ENCODE assay signal across 12 cellular contexts in genomic region chr3:182325213-182325941, GRCh38.
DNase-seq lines count a peak whose midpoint lies in the region; ATAC-seq and TF ChIP-seq lines count a peak whose summit lies in the region.
"Had no signal": no experiment of that assay in that cellular context is flagged by ENCODE, and none has a peak within 500 bp of the region (broad histone marks: within the 10 kb centered on the region; RNA-seq: fewer than 3 reads in every experiment).

No MANE protein-coding gene starts in this region.

- ATAC-seq in HG03159 (IDR thresholded peaks at IDR 0.05; ENCODE audit: unreplicated experiment) = peak; percentile 53
- no peak for ATAC-seq in stimulated activated effector memory CD8-positive, alpha-beta T cell treated with anti-CD3 and anti-CD28 coated beads, Interleukin-12 subunit alpha, Interleukin-12 subunit beta, amount 100 ng/mL, for 72 hours

- TF ChIP-seq POLR2A in breast epithelium (IDR thresholded peaks at IDR 0.05) (no peak), ovary (IDR thresholded peaks at IDR 0.05) (no peak)

- H3K27me3 ChIP-seq in breast epithelium = no peaks in the 10 kb centered on the region
- H3K27me3 ChIP-seq in ovary = no peaks in the 10 kb centered on the region
- H3K27me3 ChIP-seq: brain microvascular endothelial cell had no signal

- POLR2A ChIA-PET in MCF 10A (lab: Yijun Ruan, JAX) = interaction anchor here (0.6 to 0.9 kb wide), 3 partner anchors 217 to 837 kb away, joined by 3 to 4 read pairs (median 3); no protein-coding TSS in a partner anchor

- DNase-seq in MCF 10A (ENCODE audit: unreplicated experiment) (peak; percentile 20), breast epithelium (ENCODE audit: low spot score in 2 of 2) (no peak), SHP77 (lab: John Stamatoyannopoulos, UW) (peak; percentile 25 to 47), ovary (no peak), NCI-H774 (lab: John Stamatoyannopoulos, UW) (no peak), hepatic stellate cell (ENCODE audit: low spot score) (no peak)
- DNase-seq in stimulated activated effector memory CD8-positive, alpha-beta T cell treated with anti-CD3 and anti-CD28 coated beads, Interleukin-12 subunit alpha, Interleukin-12 subunit beta, amount 100 ng/mL, for 72 hours (ENCODE audit: low spot score in 2 of 2) = no peak
- DNase-seq: brain microvascular endothelial cell, foreskin melanocyte, H7 had no signal

- no peaks in the 10 kb centered on the region for H3K27me3 Mint-ChIP-seq in MCF 10A (ENCODE audit: insufficient read depth, unreplicated experiment)

- H3K36me3 Mint-ChIP-seq in MCF 10A (ENCODE audit: insufficient read depth, unreplicated experiment) = no peaks in the 10 kb centered on the region
- H3K36me3 Mint-ChIP-seq in stimulated activated effector memory CD8-positive, alpha-beta T cell treated with anti-CD3 and anti-CD28 coated beads, Interleukin-12 subunit alpha, Interleukin-12 subunit beta, amount 100 ng/mL, for 72 hours = no peaks in the 10 kb centered on the region

- H3K4me1 ChIP-seq in breast epithelium = no peaks in the 10 kb centered on the region
- H3K4me1 ChIP-seq in ovary (ENCODE audit: insufficient read depth) = no peaks in the 10 kb centered on the region

- no peak overlapping the region for H3K4me3 Mint-ChIP-seq in MCF 10A (ENCODE audit: unreplicated experiment)
- H3K4me3 Mint-ChIP-seq in stimulated activated effector memory CD8-positive, alpha-beta T cell treated with anti-CD3 and anti-CD28 coated beads, Interleukin-12 subunit alpha, Interleukin-12 subunit beta, amount 100 ng/mL, for 72 hours = no peak overlapping the region

- H3K27ac Mint-ChIP-seq in MCF 10A (ENCODE audit: low read depth, unreplicated experiment) = no peak overlapping the region
- no peak overlapping the region for H3K27ac Mint-ChIP-seq in stimulated activated effector memory CD8-positive, alpha-beta T cell treated with anti-CD3 and anti-CD28 coated beads, Interleukin-12 subunit alpha, Interleukin-12 subunit beta, amount 100 ng/mL, for 72 hours

- H3K4me1 Mint-ChIP-seq in MCF 10A (ENCODE audit: insufficient read depth, unreplicated experiment) = peaks cover 7% of the 10 kb centered on the region
- H3K4me1 Mint-ChIP-seq in stimulated activated effector memory CD8-positive, alpha-beta T cell treated with anti-CD3 and anti-CD28 coated beads, Interleukin-12 subunit alpha, Interleukin-12 subunit beta, amount 100 ng/mL, for 72 hours = no peaks in the 10 kb centered on the region

- H3K27ac ChIP-seq in breast epithelium = no peak overlapping the region
- no peak overlapping the region for H3K27ac ChIP-seq in ovary
- H3K27ac ChIP-seq: brain microvascular endothelial cell, skin epidermis had no signal

- H3K36me3 ChIP-seq in breast epithelium = no peaks in the 10 kb centered on the region
- no peaks in the 10 kb centered on the region for H3K36me3 ChIP-seq in ovary
- H3K36me3 ChIP-seq: brain microvascular endothelial cell had no signal

- no peak for TF ChIP-seq CTCF in MCF 10A (IDR thresholded peaks at IDR 0.05; ENCODE audit: unreplicated experiment)
- no peak for TF ChIP-seq CTCF in breast epithelium (IDR thresholded peaks at IDR 0.05)
- TF ChIP-seq CTCF in ovary (IDR thresholded peaks at IDR 0.05) = no peak

- no TSS peak for BruUV-seq in MCF 10A (replicated peaks; lab: Mats Ljungman, UMichigan)

- CTCF ChIA-PET in MCF 10A (lab: Yijun Ruan, JAX) = interaction anchor here (0.8 kb wide), 2 partner anchors 178 to 625 kb away, joined by 3 to 4 read pairs; no protein-coding TSS in a partner anchor

- no peak for TF ChIP-seq EP300 in ovary (IDR thresholded peaks at IDR 0.05)

- 78 to 80% (median 80%) methylated on average over 10 of the region's 10 CpGs for WGBS in ovary, 3 donors

- intact Hi-C loops in MCF 10A (cut with micrococcal nuclease) = no loop called here
- intact Hi-C loops in breast epithelium (cut with DNase I; ENCODE audit: low total_unique reads) = no loop called here
- intact Hi-C loops in ovary (cut with DNase I) = no loop called here

- H3K9me3 ChIP-seq in breast epithelium = no peaks in the 10 kb centered on the region
- no peaks in the 10 kb centered on the region for H3K9me3 ChIP-seq in ovary

- H3K4me3 ChIP-seq in breast epithelium = no peak overlapping the region
- no peak overlapping the region for H3K4me3 ChIP-seq in ovary
- H3K4me3 ChIP-seq: skin epidermis had no signal

- peaks cover 5% of the 10 kb centered on the region for H3K9me3 Mint-ChIP-seq in MCF 10A (ENCODE audit: unreplicated experiment)
- H3K9me3 Mint-ChIP-seq in stimulated activated effector memory CD8-positive, alpha-beta T cell treated with anti-CD3 and anti-CD28 coated beads, Interleukin-12 subunit alpha, Interleukin-12 subunit beta, amount 100 ng/mL, for 72 hours = peaks cover under 1% of the 10 kb centered on the region

Comparison
In these comparisons a context has a peak if more than half of its experiments do, and no peak if none do; other contexts are left out.
1. DNase-seq: peak in MCF 10A (single experiment) and SHP77 (2 of 2); none in breast epithelium (0 of 2), ovary (0 of 5), stimulated activated effector memory CD8-positive, alpha-beta T cell treated with anti-CD3 and anti-CD28 coated beads, Interleukin-12 subunit alpha, Interleukin-12 subunit beta, amount 100 ng/mL, for 72 hours (0 of 2), NCI-H774 (single experiment) and hepatic stellate cell (single experiment).